ENCODE assay signal across 15 cellular contexts in genomic region chrX:69535661-69536060, GRCh38. TPM values are rescaled to one million over a fixed set of nuclear protein-coding genes. Genes with fewer than 3 reads are reported as not detected.
"Had no signal": no experiment of that assay in that cellular context is flagged by ENCODE, and none has a peak within 500 bp of the region (broad histone marks: within the 10 kb centered on the region; RNA-seq: fewer than 3 reads in every experiment).

No MANE protein-coding gene starts in this region.

- H3K9me3 ChIP-seq: ascending aorta, neutrophil, thoracic aorta had no signal

- H3K4me3 ChIP-seq: ascending aorta, breast epithelium, thoracic aorta had no signal

- H3K36me3 ChIP-seq: ascending aorta, breast epithelium, neutrophil, thoracic aorta had no signal

- H3K4me1 ChIP-seq: ascending aorta, breast epithelium had no signal

- DNase-seq: activated CD4-positive, alpha-beta T cell treated with anti-CD3 and anti-CD28 coated beads for 1 hour; activated CD4-positive, alpha-beta T cell treated with anti-CD3 and anti-CD28 coated beads, Interleukin-2, amount 50 U/mL, for 48 hours; activated CD8-positive, alpha-beta memory T cell treated with anti-CD3 and anti-CD28 coated beads, Interleukin-2, amount 10 ng/mL, durations not matched to agents 7 days and 5 days; activated naive CD4-positive, alpha-beta T cell treated with anti-CD3 and anti-CD28 coated beads, Interleukin-2, amount 10 ng/mL, durations not matched to agents 7 days and 5 days; activated T-cell treated with anti-CD3 and anti-CD28 coated beads, Interleukin-2, amount 50 U/mL, for 1 hour; head of caudate nucleus; kidney glomerular epithelial cell; mesenchymal stem cell; natural killer cell; stimulated activated CD4-positive, alpha-beta T cell treated with anti-CD3 and anti-CD28 coated beads, Interleukin-2, amount 100 ng/mL, for 24 hours had no signal

- ATAC-seq: activated CD8-positive, alpha-beta memory T cell treated with anti-CD3 and anti-CD28 coated beads, Interleukin-2, amount 10 ng/mL, durations not matched to agents 7 days and 5 days; natural killer cell had no signal

- H3K27me3 ChIP-seq: ascending aorta had no signal

- H3K27ac ChIP-seq: ascending aorta, breast epithelium, neutrophil, thoracic aorta had no signal

RNA-seq across cellular contexts. Expression of gene NALF2, which starts 31.5 kb away (rescaled TPM):
- total RNA-seq: chondrocyte, natural killer cell, thoracic aorta had no signal
